ENCODE assay signal across 8 cellular contexts in genomic region chr22:20857838-20858614, GRCh38. TPM values are rescaled to one million over a fixed set of nuclear protein-coding genes. Genes with fewer than 3 reads are reported as not detected.
DNase-seq lines count a peak whose midpoint lies in the region; ATAC-seq and TF ChIP-seq lines count a peak whose summit lies in the region.

No MANE protein-coding gene starts in this region.

- TF ChIP-seq CTCF in CD4-positive, alpha-beta T cell (IDR thresholded peaks at IDR 0.05): no peak

- no peaks in the 10 kb centered on the region for H3K27me3 ChIP-seq in CD4-positive, alpha-beta T cell (ENCODE audit: control insufficient read depth, insufficient read depth, low read length)

- POLR2A ChIA-PET in CD4-positive, alpha-beta T cell (lab: Charles Lee): interaction anchor here (1.5 kb wide), 1 partner anchor 394 kb away, joined by 5 read pairs; no protein-coding TSS in a partner anchor

- H3K27me3 Mint-ChIP-seq in CD4-positive, alpha-beta T cell: no peaks in the 10 kb centered on the region

- H3K4me3 Mint-ChIP-seq in CD4-positive, alpha-beta T cell: peak overlapping the region; percentile 96

- peak; percentile 54 for ATAC-seq in CD4-positive, alpha-beta T cell (ENCODE audit: poor library complexity)
- ATAC-seq in GM19463 (IDR thresholded peaks at IDR 0.05; ENCODE audit: unreplicated experiment): peak; percentile 56

- peaks cover 59% of the 10 kb centered on the region for H3K4me1 Mint-ChIP-seq in CD4-positive, alpha-beta T cell (ENCODE audit: low read depth)

- peaks cover 15% of the 10 kb centered on the region for H3K36me3 Mint-ChIP-seq in CD4-positive, alpha-beta T cell (ENCODE audit: low read depth)

- peak; percentile 64 to 82 (median 76) for DNase-seq in CD4-positive, alpha-beta T cell
- DNase-seq in HK-2 (ENCODE audit: unreplicated experiment) (peak; percentile 78), NOMO-1 treated with DMSO at 0.1 percent for 48 hours (lab: John Stamatoyannopoulos, UW; ENCODE audit: unreplicated experiment) (peak; percentile 79), epidermal melanocyte (ENCODE audit: insufficient read length, low spot score) (peak; percentile 85), midbrain (lab: John Stamatoyannopoulos, UW) (peak; percentile 71)
- DNase-seq in activated CD8-positive, alpha-beta memory T cell treated with anti-CD3 and anti-CD28 coated beads, Interleukin-2, amount 50 U/mL, for 48 hours: peak; percentile 90
- DNase-seq in stimulated activated CD8-positive, alpha-beta memory T cell treated with anti-CD3 and anti-CD28 coated beads, Interleukin-15, amount 100 ng/mL, for 4 hours (ENCODE audit: low read depth in 2 of 2): peak; percentile 71 to 75

- peak overlapping the region; percentile 73 for H3K27ac ChIP-seq in CD4-positive, alpha-beta T cell (ENCODE audit: low read depth, low read length)

- intact Hi-C loops in CD4-positive, alpha-beta T cell (cut with DNase I, micrococcal nuclease): loop anchor here (1.0 to 10.0 kb wide), 6 partner anchors 47 to 787 kb away; partner anchors contain the start of genes CRKL (in 2 of the 2), LZTR1 (in 1 of the 2), SDF2L1 (in 1 of the 2) and THAP7 (in 1 of the 2)

- H3K9me3 Mint-ChIP-seq in CD4-positive, alpha-beta T cell: no peaks in the 10 kb centered on the region

- CTCF ChIA-PET in CD4-positive, alpha-beta T cell (lab: Charles Lee): interaction anchor here (1.9 kb wide), 1 partner anchor 59 kb away, joined by 5 read pairs; the partner anchor contains the start of gene CRKL

- H3K9me3 ChIP-seq in CD4-positive, alpha-beta T cell (ENCODE audit: control insufficient read depth, low read length): no peaks in the 10 kb centered on the region

- peak overlapping the region; percentile 91 for H3K27ac Mint-ChIP-seq in CD4-positive, alpha-beta T cell

RNA-seq across cellular contexts. Expression of gene PI4KA, which starts 0.6 kb away (rescaled TPM):
- total RNA-seq in CD4-positive, alpha-beta T cell: 100 to 1,000 TPM; 137 to 146 TPM

RNA-seq across cellular contexts. Expression of gene SNAP29, which starts 0.8 kb away (rescaled TPM):
- total RNA-seq in CD4-positive, alpha-beta T cell: 10 to 100 TPM; 13.7 to 15.1 TPM

RNA-seq across cellular contexts. Expression of gene CRKL, which starts 59.2 kb away (rescaled TPM):
- total RNA-seq in CD4-positive, alpha-beta T cell: 10 to 100 TPM; 41.9 to 43.5 TPM

Comparison
In these comparisons a context has a peak if more than half of its experiments do, and no peak if none do; other contexts are left out.
1. Peak in every context shown above with its lines: DNase-seq, ATAC-seq and H3K27ac ChIP-seq.